10 cellular contexts compared by ENCODE assay signal in the genomic region with DNA sequence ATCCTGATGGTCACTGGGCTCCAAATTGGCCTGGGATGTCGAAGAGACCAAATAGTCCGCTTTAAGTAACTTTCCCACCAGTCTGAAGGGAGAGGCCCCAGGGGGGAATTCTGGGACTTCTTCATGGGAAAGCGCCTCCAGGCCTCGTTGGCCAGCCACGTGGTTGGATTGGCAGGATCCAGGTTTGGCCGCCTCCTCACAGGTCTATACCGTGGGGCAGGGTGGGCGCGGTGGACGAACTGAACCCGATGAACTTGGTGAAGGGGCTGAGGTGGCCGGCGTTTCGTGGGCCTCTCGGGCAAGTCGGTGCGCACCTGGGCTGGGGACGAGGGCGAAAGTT. TPM values are rescaled to one million over a fixed set of nuclear protein-coding genes. Genes with fewer than 3 reads are reported as not detected.
DNase-seq lines count a peak whose midpoint lies in the region; ATAC-seq lines count a peak whose summit lies in the region.
"Had no signal": no experiment of that assay in that cellular context is flagged by ENCODE, and none has a peak within 500 bp of the region (broad histone marks: within the 10 kb centered on the region; RNA-seq: fewer than 3 reads in every experiment).

No MANE protein-coding gene starts in this region.

- DNase-seq in activated CD4-positive, alpha-beta T cell treated with anti-CD3 and anti-CD28 coated beads for 36 hours: no peak
- DNase-seq in activated CD4-positive, alpha-beta T cell treated with anti-CD3 and anti-CD28 coated beads for 1 hour: no peak
- no peak for DNase-seq in activated naive CD8-positive, alpha-beta T cell treated with anti-CD3 and anti-CD28 coated beads for 36 hours
- DNase-seq in stimulated activated effector memory CD8-positive, alpha-beta T cell treated with anti-CD3 and anti-CD28 coated beads, Interleukin-12 subunit alpha, Interleukin-12 subunit beta, amount 100 ng/mL, for 72 hours (ENCODE audit: low spot score in 2 of 2): no peak
- no peak for DNase-seq in activated CD4-positive, CD25-positive, alpha-beta regulatory T cell (lab: John Stamatoyannopoulos, UW)
- DNase-seq in kidney tubule cell (ENCODE audit: low spot score): no peak
- DNase-seq: NCI-H2227 treated with DMSO at 0.1 percent for 48 hours had no signal

- no peak overlapping the region for H3K9ac ChIP-seq in iPS-15b (ENCODE audit: low read depth, low read length)

- no peaks in the 10 kb centered on the region for H3K36me3 ChIP-seq in iPS-15b (ENCODE audit: control insufficient read depth, insufficient read depth, low read length)

- H3K4me3 ChIP-seq in iPS-15b (ENCODE audit: low read depth, low read length): peak overlapping the region; percentile 82

- CTCF ChIA-PET in activated CD4-positive, alpha-beta T cell treated with anti-CD3 and anti-CD28 coated beads for 36 hours (lab: Charles Lee): interaction anchor here (0.9 to 1.0 kb wide), 3 partner anchors 21 to 283 kb away, joined by 3 to 5 read pairs (median 3); no protein-coding TSS in a partner anchor

- H3K27me3 Mint-ChIP-seq in activated CD4-positive, alpha-beta T cell treated with anti-CD3 and anti-CD28 coated beads for 36 hours: peaks cover 56% of the 10 kb centered on the region
- peaks cover 83% of the 10 kb centered on the region for H3K27me3 Mint-ChIP-seq in activated naive CD8-positive, alpha-beta T cell treated with anti-CD3 and anti-CD28 coated beads for 36 hours

- H3K4me1 ChIP-seq in iPS-15b (ENCODE audit: control insufficient read depth, insufficient read depth, low read length): no peaks in the 10 kb centered on the region
- H3K4me1 ChIP-seq: foreskin keratinocyte had no signal

- peaks cover 4% of the 10 kb centered on the region for H3K4me1 Mint-ChIP-seq in activated CD4-positive, alpha-beta T cell treated with anti-CD3 and anti-CD28 coated beads for 36 hours
- peaks cover 7% of the 10 kb centered on the region for H3K4me1 Mint-ChIP-seq in activated naive CD8-positive, alpha-beta T cell treated with anti-CD3 and anti-CD28 coated beads for 36 hours
- no peaks in the 10 kb centered on the region for H3K4me1 Mint-ChIP-seq in stimulated activated effector memory CD8-positive, alpha-beta T cell treated with anti-CD3 and anti-CD28 coated beads, Interleukin-12 subunit alpha, Interleukin-12 subunit beta, amount 100 ng/mL, for 72 hours

- H3K9me3 Mint-ChIP-seq in activated CD4-positive, alpha-beta T cell treated with anti-CD3 and anti-CD28 coated beads for 36 hours (ENCODE audit: low read depth): no peaks in the 10 kb centered on the region
- H3K9me3 Mint-ChIP-seq in activated naive CD8-positive, alpha-beta T cell treated with anti-CD3 and anti-CD28 coated beads for 36 hours: no peaks in the 10 kb centered on the region
- H3K9me3 Mint-ChIP-seq in stimulated activated effector memory CD8-positive, alpha-beta T cell treated with anti-CD3 and anti-CD28 coated beads, Interleukin-12 subunit alpha, Interleukin-12 subunit beta, amount 100 ng/mL, for 72 hours: no peaks in the 10 kb centered on the region

- ATAC-seq in activated CD4-positive, alpha-beta T cell treated with anti-CD3 and anti-CD28 coated beads for 36 hours: no peak
- ATAC-seq in stimulated activated effector memory CD8-positive, alpha-beta T cell treated with anti-CD3 and anti-CD28 coated beads, Interleukin-12 subunit alpha, Interleukin-12 subunit beta, amount 100 ng/mL, for 72 hours: no peak
- ATAC-seq in GM21529 (IDR thresholded peaks at IDR 0.05; ENCODE audit: unreplicated experiment): no peak

- H3K27ac Mint-ChIP-seq in activated CD4-positive, alpha-beta T cell treated with anti-CD3 and anti-CD28 coated beads for 36 hours: no peak overlapping the region
- H3K27ac Mint-ChIP-seq in activated naive CD8-positive, alpha-beta T cell treated with anti-CD3 and anti-CD28 coated beads for 36 hours: no peak overlapping the region
- peak overlapping the region; percentile 13 for H3K27ac Mint-ChIP-seq in stimulated activated effector memory CD8-positive, alpha-beta T cell treated with anti-CD3 and anti-CD28 coated beads, Interleukin-12 subunit alpha, Interleukin-12 subunit beta, amount 100 ng/mL, for 72 hours

- H3K27me3 ChIP-seq in iPS-15b (ENCODE audit: control insufficient read depth, insufficient read depth, low read length): peaks cover 64% of the 10 kb centered on the region

- POLR2A ChIA-PET in activated CD4-positive, alpha-beta T cell treated with anti-CD3 and anti-CD28 coated beads for 36 hours (lab: Charles Lee): interaction anchor here (0.9 kb wide), 1 partner anchor 22 kb away, joined by 4 read pairs; no protein-coding TSS in a partner anchor

- H3K36me3 Mint-ChIP-seq in activated CD4-positive, alpha-beta T cell treated with anti-CD3 and anti-CD28 coated beads for 36 hours (ENCODE audit: low read depth): no peaks in the 10 kb centered on the region
- H3K36me3 Mint-ChIP-seq in activated naive CD8-positive, alpha-beta T cell treated with anti-CD3 and anti-CD28 coated beads for 36 hours: no peaks in the 10 kb centered on the region
- H3K36me3 Mint-ChIP-seq in stimulated activated effector memory CD8-positive, alpha-beta T cell treated with anti-CD3 and anti-CD28 coated beads, Interleukin-12 subunit alpha, Interleukin-12 subunit beta, amount 100 ng/mL, for 72 hours: no peaks in the 10 kb centered on the region

- H3K9me3 ChIP-seq in iPS-15b (ENCODE audit: control insufficient read depth, insufficient read depth, low read length): no peaks in the 10 kb centered on the region

- intact Hi-C loops in activated CD4-positive, alpha-beta T cell treated with anti-CD3 and anti-CD28 coated beads for 36 hours (cut with DNase I, micrococcal nuclease): loop anchor here (1.0 to 5.0 kb wide), 9 partner anchors 77 to 441 kb away; a partner anchor contains a TSS

- H3K4me3 Mint-ChIP-seq in activated CD4-positive, alpha-beta T cell treated with anti-CD3 and anti-CD28 coated beads for 36 hours: peak overlapping the region; percentile 71
- peak overlapping the region; percentile 75 for H3K4me3 Mint-ChIP-seq in activated naive CD8-positive, alpha-beta T cell treated with anti-CD3 and anti-CD28 coated beads for 36 hours
- H3K4me3 Mint-ChIP-seq in stimulated activated effector memory CD8-positive, alpha-beta T cell treated with anti-CD3 and anti-CD28 coated beads, Interleukin-12 subunit alpha, Interleukin-12 subunit beta, amount 100 ng/mL, for 72 hours: peak overlapping the region; percentile 70

RNA-seq across cellular contexts. Expression of a gene that starts 0.3 kb away (rescaled TPM):
- not detected for total RNA-seq in activated CD4-positive, alpha-beta T cell treated with anti-CD3 and anti-CD28 coated beads for 36 hours
- total RNA-seq in activated naive CD8-positive, alpha-beta T cell treated with anti-CD3 and anti-CD28 coated beads for 36 hours: not detected
- total RNA-seq: foreskin keratinocyte had no signal
